Comparison of ENCODE assay signal across 2 cellular contexts in the genomic region with DNA sequence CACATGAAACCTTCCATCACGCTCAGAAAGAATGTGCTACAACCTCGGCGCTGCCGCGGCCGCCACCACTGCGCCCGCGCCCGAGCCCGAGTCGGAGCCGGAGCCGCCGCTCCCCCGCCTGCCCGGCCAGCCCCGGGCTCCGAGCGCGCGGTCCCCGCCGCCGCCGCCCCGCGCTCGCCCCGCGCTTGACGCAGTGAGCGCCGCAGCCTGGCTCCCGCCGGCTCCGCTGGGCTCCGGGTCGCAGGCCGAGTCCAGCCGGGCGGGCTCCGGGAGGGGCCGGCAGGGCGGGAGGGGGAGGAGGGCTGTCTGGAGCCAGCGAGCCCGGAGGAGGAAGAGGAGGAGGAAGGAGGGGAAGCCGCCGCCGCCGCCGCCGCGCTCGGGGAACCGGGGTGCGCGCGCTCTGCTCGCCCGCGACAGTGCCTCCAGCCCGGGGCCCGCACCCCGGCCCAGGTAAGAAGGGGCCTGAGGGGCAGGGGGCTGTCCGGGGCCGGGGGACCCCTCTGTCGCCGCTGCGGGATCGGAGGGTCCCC.
TF ChIP-seq lines count a peak whose summit lies in the region.

No MANE protein-coding gene starts in this region.

TF ChIP-seq in K562, 482 proteins besides CTCF, POLR2A, EP300 and RAD21:
- TF ChIP-seq, protein P1, sequence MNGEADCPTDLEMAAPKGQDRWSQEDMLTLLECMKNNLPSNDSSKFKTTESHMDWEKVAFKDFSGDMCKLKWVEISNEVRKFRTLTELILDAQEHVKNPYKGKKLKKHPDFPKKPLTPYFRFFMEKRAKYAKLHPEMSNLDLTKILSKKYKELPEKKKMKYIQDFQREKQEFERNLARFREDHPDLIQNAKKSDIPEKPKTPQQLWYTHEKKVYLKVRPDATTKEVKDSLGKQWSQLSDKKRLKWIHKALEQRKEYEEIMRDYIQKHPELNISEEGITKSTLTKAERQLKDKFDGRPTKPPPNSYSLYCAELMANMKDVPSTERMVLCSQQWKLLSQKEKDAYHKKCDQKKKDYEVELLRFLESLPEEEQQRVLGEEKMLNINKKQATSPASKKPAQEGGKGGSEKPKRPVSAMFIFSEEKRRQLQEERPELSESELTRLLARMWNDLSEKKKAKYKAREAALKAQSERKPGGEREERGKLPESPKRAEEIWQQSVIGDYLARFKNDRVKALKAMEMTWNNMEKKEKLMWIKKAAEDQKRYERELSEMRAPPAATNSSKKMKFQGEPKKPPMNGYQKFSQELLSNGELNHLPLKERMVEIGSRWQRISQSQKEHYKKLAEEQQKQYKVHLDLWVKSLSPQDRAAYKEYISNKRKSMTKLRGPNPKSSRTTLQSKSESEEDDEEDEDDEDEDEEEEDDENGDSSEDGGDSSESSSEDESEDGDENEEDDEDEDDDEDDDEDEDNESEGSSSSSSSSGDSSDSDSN (IDR thresholded peaks at IDR 0.05; ENCODE audit: borderline replicate concordance in 1 of 2, low read depth in 2 of 2, low read length in 2 of 2) = peak in 1 of 2 experiments; percentile 74; a peak in 1 of 4 replicates
- TF ChIP-seq MBD2 (IDR thresholded peaks at IDR 0.05; ENCODE audit: borderline replicate concordance, low read depth) (no peak), RB1 (IDR thresholded peaks at IDR 0.05; ENCODE audit: low read depth) (peak; percentile 27; the same call in 1 of the 2 replicates), CXXC5 (CRISPR knock-in tag; IDR thresholded peaks at IDR 0.05) (0 out of 2 replicates have a peak, but pooled peaks have one; percentile 13)
- TF ChIP-seq, protein P2, sequence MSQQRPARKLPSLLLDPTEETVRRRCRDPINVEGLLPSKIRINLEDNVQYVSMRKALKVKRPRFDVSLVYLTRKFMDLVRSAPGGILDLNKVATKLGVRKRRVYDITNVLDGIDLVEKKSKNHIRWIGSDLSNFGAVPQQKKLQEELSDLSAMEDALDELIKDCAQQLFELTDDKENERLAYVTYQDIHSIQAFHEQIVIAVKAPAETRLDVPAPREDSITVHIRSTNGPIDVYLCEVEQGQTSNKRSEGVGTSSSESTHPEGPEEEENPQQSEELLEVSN (IDR thresholded peaks at IDR 0.05; ENCODE audit: borderline replicate concordance in 1 of 2, extremely low read depth in 1 of 2, insufficient read depth in 1 of 2, insufficient read length in 1 of 2, low read depth in 1 of 2, low read length in 1 of 2, poor library complexity in 1 of 2, severe bottlenecking in 1 of 2) = peak in 1 of 2 experiments; percentile 26

TF ChIP-seq in liver, 16 proteins besides CTCF, POLR2A, EP300 and RAD21 (continued from another document):
- TF ChIP-seq, protein P3, sequence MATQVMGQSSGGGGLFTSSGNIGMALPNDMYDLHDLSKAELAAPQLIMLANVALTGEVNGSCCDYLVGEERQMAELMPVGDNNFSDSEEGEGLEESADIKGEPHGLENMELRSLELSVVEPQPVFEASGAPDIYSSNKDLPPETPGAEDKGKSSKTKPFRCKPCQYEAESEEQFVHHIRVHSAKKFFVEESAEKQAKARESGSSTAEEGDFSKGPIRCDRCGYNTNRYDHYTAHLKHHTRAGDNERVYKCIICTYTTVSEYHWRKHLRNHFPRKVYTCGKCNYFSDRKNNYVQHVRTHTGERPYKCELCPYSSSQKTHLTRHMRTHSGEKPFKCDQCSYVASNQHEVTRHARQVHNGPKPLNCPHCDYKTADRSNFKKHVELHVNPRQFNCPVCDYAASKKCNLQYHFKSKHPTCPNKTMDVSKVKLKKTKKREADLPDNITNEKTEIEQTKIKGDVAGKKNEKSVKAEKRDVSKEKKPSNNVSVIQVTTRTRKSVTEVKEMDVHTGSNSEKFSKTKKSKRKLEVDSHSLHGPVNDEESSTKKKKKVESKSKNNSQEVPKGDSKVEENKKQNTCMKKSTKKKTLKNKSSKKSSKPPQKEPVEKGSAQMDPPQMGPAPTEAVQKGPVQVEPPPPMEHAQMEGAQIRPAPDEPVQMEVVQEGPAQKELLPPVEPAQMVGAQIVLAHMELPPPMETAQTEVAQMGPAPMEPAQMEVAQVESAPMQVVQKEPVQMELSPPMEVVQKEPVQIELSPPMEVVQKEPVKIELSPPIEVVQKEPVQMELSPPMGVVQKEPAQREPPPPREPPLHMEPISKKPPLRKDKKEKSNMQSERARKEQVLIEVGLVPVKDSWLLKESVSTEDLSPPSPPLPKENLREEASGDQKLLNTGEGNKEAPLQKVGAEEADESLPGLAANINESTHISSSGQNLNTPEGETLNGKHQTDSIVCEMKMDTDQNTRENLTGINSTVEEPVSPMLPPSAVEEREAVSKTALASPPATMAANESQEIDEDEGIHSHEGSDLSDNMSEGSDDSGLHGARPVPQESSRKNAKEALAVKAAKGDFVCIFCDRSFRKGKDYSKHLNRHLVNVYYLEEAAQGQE (IDR thresholded peaks at IDR 0.05) = no peak
- no peak for TF ChIP-seq FOXA1 (IDR thresholded peaks at IDR 0.05)
- TF ChIP-seq GABPA (IDR thresholded peaks at IDR 0.05 in 1 of 2, conservative IDR thresholded peaks at IDR 0.05 in 1 of 2) = no peak
- TF ChIP-seq EGR1 (IDR thresholded peaks at IDR 0.05; ENCODE audit: low read depth in 2 of 2) = no peak
- TF ChIP-seq HNF4A (conservative IDR thresholded peaks at IDR 0.05) = no peak
- TF ChIP-seq SP1 (IDR thresholded peaks at IDR 0.05) = no peak
- no peak for TF ChIP-seq NR2F2 (IDR thresholded peaks at IDR 0.05)
- TF ChIP-seq RXRA (IDR thresholded peaks at IDR 0.05) = no peak
- no peak for TF ChIP-seq HNF4G (IDR thresholded peaks at IDR 0.05)
- TF ChIP-seq JUND (IDR thresholded peaks at IDR 0.05) = no peak
- TF ChIP-seq, protein P4, sequence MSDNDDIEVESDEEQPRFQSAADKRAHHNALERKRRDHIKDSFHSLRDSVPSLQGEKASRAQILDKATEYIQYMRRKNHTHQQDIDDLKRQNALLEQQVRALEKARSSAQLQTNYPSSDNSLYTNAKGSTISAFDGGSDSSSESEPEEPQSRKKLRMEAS (IDR thresholded peaks at IDR 0.05) = no peak
- no peak for TF ChIP-seq TAF1 (conservative IDR thresholded peaks at IDR 0.05)
- TF ChIP-seq, protein P5, sequence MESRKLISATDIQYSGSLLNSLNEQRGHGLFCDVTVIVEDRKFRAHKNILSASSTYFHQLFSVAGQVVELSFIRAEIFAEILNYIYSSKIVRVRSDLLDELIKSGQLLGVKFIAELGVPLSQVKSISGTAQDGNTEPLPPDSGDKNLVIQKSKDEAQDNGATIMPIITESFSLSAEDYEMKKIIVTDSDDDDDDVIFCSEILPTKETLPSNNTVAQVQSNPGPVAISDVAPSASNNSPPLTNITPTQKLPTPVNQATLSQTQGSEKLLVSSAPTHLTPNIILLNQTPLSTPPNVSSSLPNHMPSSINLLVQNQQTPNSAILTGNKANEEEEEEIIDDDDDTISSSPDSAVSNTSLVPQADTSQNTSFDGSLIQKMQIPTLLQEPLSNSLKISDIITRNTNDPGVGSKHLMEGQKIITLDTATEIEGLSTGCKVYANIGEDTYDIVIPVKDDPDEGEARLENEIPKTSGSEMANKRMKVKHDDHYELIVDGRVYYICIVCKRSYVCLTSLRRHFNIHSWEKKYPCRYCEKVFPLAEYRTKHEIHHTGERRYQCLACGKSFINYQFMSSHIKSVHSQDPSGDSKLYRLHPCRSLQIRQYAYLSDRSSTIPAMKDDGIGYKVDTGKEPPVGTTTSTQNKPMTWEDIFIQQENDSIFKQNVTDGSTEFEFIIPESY (IDR thresholded peaks at IDR 0.05) = no peak
TF ChIP-seq in liver: peak in this region for 0.
